In genomic region chr4:126874533-126874932, GRCh38 we compare ENCODE assay signal across 26 cellular contexts.
DNase-seq lines count a peak whose midpoint lies in the region; ATAC-seq, FAIRE-seq and TF ChIP-seq lines count a peak whose summit lies in the region.
"Had no signal": no experiment of that assay in that cellular context is flagged by ENCODE, and none has a peak within 500 bp of the region (broad histone marks: within the 10 kb centered on the region; RNA-seq: fewer than 3 reads in every experiment).

No MANE protein-coding gene starts in this region.

- no peaks in the 10 kb centered on the region for H3K4me1 ChIP-seq in right cardiac atrium (ENCODE audit: control insufficient read depth, insufficient read depth, low read length)
- H3K4me1 ChIP-seq in kidney (ENCODE audit: control insufficient read depth in 1 of 2, insufficient read depth in 1 of 2, low read depth in 1 of 2, low read length in 2 of 2) = no peaks in the 10 kb centered on the region
- H3K4me1 ChIP-seq: BLaER1, Caco-2, HAP-1 had no signal

- no peaks in the 10 kb centered on the region for H3K27me3 ChIP-seq in right cardiac atrium (ENCODE audit: control insufficient read depth, insufficient read depth)
- H3K27me3 ChIP-seq: BLaER1 had no signal

- peak; percentile 12 for DNase-seq in activated gamma-delta T cell (lab: John Stamatoyannopoulos, UW)
- DNase-seq in activated gamma-delta T cell treated with Interleukin-2 at 50 U/mL for 16 hours = no peak
- peak in 2 of 3 donors; percentile 9 to 25 for DNase-seq in right cardiac atrium
- no peak for DNase-seq in cardiac septum (ENCODE audit: low spot score)
- DNase-seq in kidney = peak; percentile 72
- DNase-seq in stimulated activated naive B cell treated with anti-CD40 and anti-IgM and Interleukin-4, amounts not matched to agents 10 μg/mL and 1 μg/mL and 100 μg/mL, for 72 hours = no peak
- no peak for DNase-seq in NCI-H187 treated with DMSO at 0.1 percent for 48 hours (lab: John Stamatoyannopoulos, UW)
- DNase-seq in DMS153 treated with DMSO at 0.1 percent for 48 hours (lab: John Stamatoyannopoulos, UW; ENCODE audit: unreplicated experiment) = no peak
- DNase-seq: Caco-2; CD4-positive, CD25-positive, alpha-beta regulatory T cell; CD8-positive, alpha-beta T cell; DMS153; DMS79; EL; GDM1; GM23248; HFFc6 had no signal

- H3K4me1 Mint-ChIP-seq in stimulated activated naive B cell treated with anti-CD40 and anti-IgM and Interleukin-4, amounts not matched to agents 10 μg/mL and 1 μg/mL and 100 μg/mL, for 72 hours = no peaks in the 10 kb centered on the region
- H3K4me1 Mint-ChIP-seq: B cell; CD4-positive, CD25-positive, alpha-beta regulatory T cell had no signal

- H3K9ac ChIP-seq in kidney (ENCODE audit: low read length in 2 of 2) = no peak overlapping the region
- H3K9ac ChIP-seq: BLaER1, GM23248 had no signal

- ATAC-seq in right cardiac atrium = no peak
- ATAC-seq in stimulated activated naive B cell treated with anti-CD40 and anti-IgM and Interleukin-4, amounts not matched to agents 10 μg/mL and 1 μg/mL and 100 μg/mL, for 72 hours (replicated peaks) = no peak
- ATAC-seq: CD8-positive, alpha-beta T cell; GM12878 had no signal

- peaks cover 10 to 14% of the 10 kb centered on the region in 2 donors for H3K9me3 Mint-ChIP-seq in stimulated activated naive B cell treated with anti-CD40 and anti-IgM and Interleukin-4, amounts not matched to agents 10 μg/mL and 1 μg/mL and 100 μg/mL, for 72 hours

- intact Hi-C loops in right cardiac atrium (cut with DNase I) = no loop called here
- intact Hi-C loops in cardiac septum (cut with DNase I) = no loop called here
- intact Hi-C loops in kidney (cut with DNase I) = no loop called here

- H3K4me3 Mint-ChIP-seq in stimulated activated naive B cell treated with anti-CD40 and anti-IgM and Interleukin-4, amounts not matched to agents 10 μg/mL and 1 μg/mL and 100 μg/mL, for 72 hours = no peak overlapping the region
- H3K4me3 Mint-ChIP-seq: B cell; CD4-positive, CD25-positive, alpha-beta regulatory T cell; CD8-positive, alpha-beta T cell; HFFc6 had no signal

- no peak overlapping the region for H3K4me3 ChIP-seq in right cardiac atrium (ENCODE audit: low read length)
- no peak overlapping the region for H3K4me3 ChIP-seq in kidney (ENCODE audit: low read length in 2 of 2)
- H3K4me3 ChIP-seq: BLaER1, GM12878, GM23248, HAP-1 had no signal

- no peaks in the 10 kb centered on the region for H3K9me3 ChIP-seq in right cardiac atrium (ENCODE audit: control insufficient read depth, low read length)
- H3K9me3 ChIP-seq in kidney (ENCODE audit: control insufficient read depth in 1 of 2, low read length in 2 of 2) = no peaks in the 10 kb centered on the region
- H3K9me3 ChIP-seq: Caco-2 had no signal

- H3K27ac Mint-ChIP-seq in stimulated activated naive B cell treated with anti-CD40 and anti-IgM and Interleukin-4, amounts not matched to agents 10 μg/mL and 1 μg/mL and 100 μg/mL, for 72 hours = no peak overlapping the region
- H3K27ac Mint-ChIP-seq: B cell; CD4-positive, CD25-positive, alpha-beta regulatory T cell; CD8-positive, alpha-beta T cell; HFFc6 had no signal

- no peak for TF ChIP-seq CTCF in kidney (IDR thresholded peaks at IDR 0.05; ENCODE audit: borderline replicate concordance, extremely low read depth, insufficient read depth)

- H3K27ac ChIP-seq in right cardiac atrium (ENCODE audit: low read length) (no peak overlapping the region), kidney (ENCODE audit: low read depth in 2 of 2, low read length in 2 of 2) (no peak overlapping the region)
- H3K27ac ChIP-seq: 22Rv1, BLaER1, C4-2B, GM23248 had no signal

- WGBS in right cardiac atrium = 93% methylated on average over 19 of the region's 19 CpGs

- no peaks in the 10 kb centered on the region for H3K27me3 Mint-ChIP-seq in stimulated activated naive B cell treated with anti-CD40 and anti-IgM and Interleukin-4, amounts not matched to agents 10 μg/mL and 1 μg/mL and 100 μg/mL, for 72 hours
- H3K27me3 Mint-ChIP-seq: B cell; CD4-positive, CD25-positive, alpha-beta regulatory T cell had no signal

- FAIRE-seq in kidney (lab: Jason Lieb, UNC) = no peak
- FAIRE-seq: A204.1, GM12878, GM19239, H54 had no signal

- no peaks in the 10 kb centered on the region for H3K36me3 Mint-ChIP-seq in stimulated activated naive B cell treated with anti-CD40 and anti-IgM and Interleukin-4, amounts not matched to agents 10 μg/mL and 1 μg/mL and 100 μg/mL, for 72 hours
- H3K36me3 Mint-ChIP-seq: CD4-positive, CD25-positive, alpha-beta regulatory T cell; CD8-positive, alpha-beta T cell had no signal

- H3K36me3 ChIP-seq in kidney (ENCODE audit: control insufficient read depth in 1 of 2, insufficient read depth in 2 of 2, low read length in 2 of 2) = no peaks in the 10 kb centered on the region
- H3K36me3 ChIP-seq: BLaER1, HAP-1 had no signal

Comparison
In these comparisons a context has a peak if more than half of its experiments do, and no peak if none do; other contexts are left out.
1. DNase-seq: peak in activated gamma-delta T cell (single experiment), right cardiac atrium (2 of 3) and kidney (single experiment); none in activated gamma-delta T cell treated with Interleukin-2 at 50 U/mL for 16 hours (single experiment), cardiac septum (single experiment), stimulated activated naive B cell treated with anti-CD40 and anti-IgM and Interleukin-4, amounts not matched to agents 10 μg/mL and 1 μg/mL and 100 μg/mL, for 72 hours (single experiment), NCI-H187 treated with DMSO at 0.1 percent for 48 hours (single experiment) and DMS153 treated with DMSO at 0.1 percent for 48 hours (single experiment).